8 cellular contexts compared by ENCODE assay signal in genomic region chr12:88393017-88393767, GRCh38.
DNase-seq lines count a peak whose midpoint lies in the region; ATAC-seq and TF ChIP-seq lines count a peak whose summit lies in the region.

No MANE protein-coding gene starts in this region.

- H3K4me3 ChIP-seq in Caco-2 (ENCODE audit: low read depth, low read length) (no peak overlapping the region), GM23248 (no peak overlapping the region), OCI-LY3 (ENCODE audit: low read length) (0 out of 2 replicates have a peak overlapping the region, but pooled peaks have one; percentile 33), hepatocyte (no peak overlapping the region)

- H3K79me2 ChIP-seq in GM23248 (ENCODE audit: insufficient read depth) (peaks cover 97% of the 10 kb centered on the region), OCI-LY3 (ENCODE audit: low read length) (no peaks in the 10 kb centered on the region), hepatocyte (no peaks in the 10 kb centered on the region)

- in situ Hi-C loops in GM23248 (cut with MboI) = no loop called here

- CTCF ChIA-PET in Caco-2 (lab: Charles Lee) = interaction anchor here (0.6 kb wide), 1 partner anchor 48 kb away, joined by 3 read pairs; no protein-coding TSS in a partner anchor
- CTCF ChIA-PET in activated CD4-positive, alpha-beta memory T cell treated with anti-CD3 and anti-CD28 coated beads for 36 hours (lab: Charles Lee) = no interaction called here

- no peaks in the 10 kb centered on the region for H3K9me3 Mint-ChIP-seq in Caco-2 (ENCODE audit: unreplicated experiment)
- H3K9me3 Mint-ChIP-seq in activated CD4-positive, alpha-beta memory T cell treated with anti-CD3 and anti-CD28 coated beads for 36 hours = peaks cover 5% of the 10 kb centered on the region

- H3K36me3 Mint-ChIP-seq in Caco-2 (ENCODE audit: insufficient read depth, unreplicated experiment) = no peaks in the 10 kb centered on the region
- no peaks in the 10 kb centered on the region for H3K36me3 Mint-ChIP-seq in activated CD4-positive, alpha-beta memory T cell treated with anti-CD3 and anti-CD28 coated beads for 36 hours

- H4K20me1 ChIP-seq in GM23248 (ENCODE audit: insufficient read depth) = no peaks in the 10 kb centered on the region
- no peaks in the 10 kb centered on the region for H4K20me1 ChIP-seq in OCI-LY3 (ENCODE audit: insufficient read depth, low read length)
- no peaks in the 10 kb centered on the region for H4K20me1 ChIP-seq in hepatocyte (ENCODE audit: insufficient read depth, poor library complexity, severe bottlenecking)

- no peaks in the 10 kb centered on the region for H3K27me3 ChIP-seq in Caco-2 (replicated peaks; ENCODE audit: control insufficient read depth, insufficient read depth, low read length)
- H3K27me3 ChIP-seq in GM23248 (replicated peaks; ENCODE audit: insufficient read depth) = no peaks in the 10 kb centered on the region
- H3K27me3 ChIP-seq in OCI-LY3 (ENCODE audit: low read depth, low read length) = no peaks in the 10 kb centered on the region
- no peaks in the 10 kb centered on the region for H3K27me3 ChIP-seq in hepatocyte

- H3K9me2 ChIP-seq in GM23248 (ENCODE audit: insufficient read depth) (no peaks in the 10 kb centered on the region), hepatocyte (replicated peaks; ENCODE audit: insufficient read depth) (no peaks in the 10 kb centered on the region)

- H3K9ac ChIP-seq in GM23248 = no peak overlapping the region
- no peak overlapping the region for H3K9ac ChIP-seq in OCI-LY3 (ENCODE audit: low read length)

- POLR2A ChIA-PET in Caco-2 (lab: Charles Lee) = interaction anchor here (0.6 kb wide), 1 partner anchor 184 kb away, joined by 4 read pairs; no protein-coding TSS in a partner anchor
- POLR2A ChIA-PET in activated CD4-positive, alpha-beta memory T cell treated with anti-CD3 and anti-CD28 coated beads for 36 hours (lab: Charles Lee) = no interaction called here

- ATAC-seq in GM18858 (IDR thresholded peaks at IDR 0.05; ENCODE audit: unreplicated experiment) = no peak

- no peaks in the 10 kb centered on the region for H3K27me3 Mint-ChIP-seq in Caco-2 (ENCODE audit: insufficient read depth, unreplicated experiment)
- peaks cover 2% of the 10 kb centered on the region for H3K27me3 Mint-ChIP-seq in activated CD4-positive, alpha-beta memory T cell treated with anti-CD3 and anti-CD28 coated beads for 36 hours

- TF ChIP-seq CTCF in Caco-2 (IDR thresholded peaks at IDR 0.05; ENCODE audit: insufficient read depth in 1 of 2, low read depth in 1 of 2, low read length in 1 of 2, severe bottlenecking in 1 of 2, unreplicated experiment in 1 of 2) (peak; percentile 30 to 38), OCI-LY3 (IDR thresholded peaks at IDR 0.05; ENCODE audit: low read depth, low read length) (peak; percentile 72), hepatocyte (IDR thresholded peaks at IDR 0.05; ENCODE audit: poor library complexity) (peak; percentile 30)

- H3K4me1 ChIP-seq in Caco-2 (no peaks in the 10 kb centered on the region), GM23248 (ENCODE audit: insufficient read depth) (peaks cover 79% of the 10 kb centered on the region), OCI-LY3 (ENCODE audit: low read length) (peaks cover 50% of the 10 kb centered on the region), hepatocyte (ENCODE audit: insufficient read depth) (no peaks in the 10 kb centered on the region)

- H3K4me3 Mint-ChIP-seq in Caco-2 (ENCODE audit: unreplicated experiment) = no peak overlapping the region
- H3K4me3 Mint-ChIP-seq in activated CD4-positive, alpha-beta memory T cell treated with anti-CD3 and anti-CD28 coated beads for 36 hours = no peak overlapping the region

- H3K9me3 ChIP-seq in Caco-2 (no peaks in the 10 kb centered on the region), GM23248 (ENCODE audit: low read depth) (no peaks in the 10 kb centered on the region), OCI-LY3 (ENCODE audit: insufficient read depth, low read length) (no peaks in the 10 kb centered on the region), hepatocyte (ENCODE audit: low read depth) (no peaks in the 10 kb centered on the region)

- H2AFZ ChIP-seq in GM23248 (no peak overlapping the region), OCI-LY3 (ENCODE audit: low read depth, low read length) (peak overlapping the region; percentile 75; the same call in 1 of the 2 replicates), hepatocyte (no peak overlapping the region)

- intact Hi-C loops in Caco-2 (cut with micrococcal nuclease; ENCODE audit: unreplicated experiment) = loop anchor here (5.0 kb wide), 1 partner anchor 241 kb away; no protein-coding TSS in a partner anchor
- intact Hi-C loops in activated CD4-positive, alpha-beta memory T cell treated with anti-CD3 and anti-CD28 coated beads for 36 hours (cut with micrococcal nuclease) = loop anchor here (2.0 to 5.0 kb wide), 2 partner anchors 251 to 282 kb away; partner anchors contain the start of genes CEP290 and TMTC3

- H3K36me3 ChIP-seq in Caco-2 (ENCODE audit: control insufficient read depth, insufficient read depth, low read length) (no peaks in the 10 kb centered on the region), GM23248 (ENCODE audit: low read depth) (peaks cover 3% of the 10 kb centered on the region; the same call in 1 of the 2 replicates), OCI-LY3 (replicated peaks; ENCODE audit: low read depth, low read length) (peaks cover 6% of the 10 kb centered on the region), hepatocyte (replicated peaks; ENCODE audit: insufficient read depth, low read depth) (no peaks in the 10 kb centered on the region)

- no TSS peak for BruUV-seq in Caco-2 (replicated peaks; lab: Mats Ljungman, UMichigan)

- H3F3A ChIP-seq in GM23248 (ENCODE audit: insufficient read depth) = peaks cover 75% of the 10 kb centered on the region

- H3K27ac ChIP-seq in GM23248 (no peak overlapping the region), OCI-LY3 (ENCODE audit: low read length) (no peak overlapping the region), hepatocyte (no peak overlapping the region)

- H3K4me2 ChIP-seq in GM23248 (ENCODE audit: unreplicated experiment) (no peak overlapping the region), OCI-LY3 (ENCODE audit: low read length) (peak overlapping the region; percentile 44), hepatocyte (no peak overlapping the region)

- no peak overlapping the region for H3K27ac Mint-ChIP-seq in Caco-2 (ENCODE audit: unreplicated experiment)
- no peak overlapping the region for H3K27ac Mint-ChIP-seq in activated CD4-positive, alpha-beta memory T cell treated with anti-CD3 and anti-CD28 coated beads for 36 hours

- H3K4me1 Mint-ChIP-seq in Caco-2 (ENCODE audit: low read depth, unreplicated experiment) = no peaks in the 10 kb centered on the region
- H3K4me1 Mint-ChIP-seq in activated CD4-positive, alpha-beta memory T cell treated with anti-CD3 and anti-CD28 coated beads for 36 hours (ENCODE audit: low read depth) = peaks cover 5% of the 10 kb centered on the region

- DNase-seq in Caco-2 = peak in 1 of 2 experiments; percentile 4
- DNase-seq in GM23248 = peak; percentile 42
- peak; percentile 19 for DNase-seq in hepatocyte (ENCODE audit: low spot score)
- DNase-seq in activated CD4-positive, alpha-beta memory T cell treated with anti-CD3 and anti-CD28 coated beads for 36 hours = no peak
- no peak for DNase-seq in SKM-1 (lab: John Stamatoyannopoulos, UW; ENCODE audit: unreplicated experiment)
- DNase-seq in ureter (ENCODE audit: low spot score) = no peak

- 96 to 100% methylated on average over 2 of the region's 2 CpGs for WGBS in GM23248 (ENCODE audit: low coverage in 1 of 2, low lambda C conversion rate in 2 of 2, missing lambda C conversion rate in 2 of 2), 2 experiments
- WGBS in hepatocyte (ENCODE audit: low lambda C conversion rate, missing lambda C conversion rate) = 92% methylated on average over 2 of the region's 2 CpGs

Comparison
In these comparisons a context has a peak if more than half of its experiments do, and no peak if none do; other contexts are left out.
1. DNase-seq: peak in GM23248 (single experiment) and hepatocyte (single experiment); none in activated CD4-positive, alpha-beta memory T cell treated with anti-CD3 and anti-CD28 coated beads for 36 hours (single experiment), SKM-1 (single experiment) and ureter (single experiment).
2. Peak in every context shown above with its lines, with median percentiles within 50 percentile points of each other: CTCF ChIP-seq.